ENCODE assay signal across 1 cellular context in genomic region chr19:46788101-46788967, GRCh38.
TF ChIP-seq lines count a peak whose summit lies in the region.

Gene SLC1A5, minus strand, starts transcription at chr19:46788594. Its CDS starts 629 bp downstream, at chr19:46787965.

TF ChIP-seq in K562, 482 proteins besides CTCF, POLR2A, EP300 and RAD21 (continued from another document and continues in another):
- TF ChIP-seq ZNF407 (IDR thresholded peaks at IDR 0.05; ENCODE audit: low read depth) (no peak), MCM2 (IDR thresholded peaks at IDR 0.05; ENCODE audit: low read depth) (no peak), SMC3 (conservative IDR thresholded peaks at IDR 0.05; ENCODE audit: insufficient read depth, low read depth, low read length) (0 out of 2 replicates have a peak, but pooled peaks have one; percentile 11), HMGXB4 (CRISPR knock-in tag; IDR thresholded peaks at IDR 0.05) (no peak), SP2 (IDR thresholded peaks at IDR 0.05; ENCODE audit: extremely low read depth, low read depth, low read length, poor library complexity, severe bottlenecking) (peak; percentile 23), ZNF586 (CRISPR knock-in tag; conservative IDR thresholded peaks at IDR 0.05) (no peak), ARID4B (CRISPR knock-in tag; IDR thresholded peaks at IDR 0.05) (peak; percentile 91; the same call in 1 of the 2 replicates), CEBPB (tag; IDR thresholded peaks at IDR 0.05) (no peak), RBM14 (IDR thresholded peaks at IDR 0.05; ENCODE audit: borderline replicate concordance, insufficient read depth, low read depth, low read length) (peak; percentile 93; the same call in 1 of the 2 replicates), ZNF644 (tag; IDR thresholded peaks at IDR 0.05; ENCODE audit: low read depth) (peak; percentile 25; the same call in 1 of the 2 replicates), SIRT6 (IDR thresholded peaks at IDR 0.05; ENCODE audit: low read depth, low read length) (no peak), E2F6 (IDR thresholded peaks at IDR 0.05; ENCODE audit: borderline replicate concordance in 1 of 2, extremely low read depth in 1 of 2, insufficient read depth in 1 of 2, insufficient read length in 1 of 2, low read depth in 1 of 2, low read length in 1 of 2, poor library complexity in 1 of 2, severe bottlenecking in 1 of 2) (peak; percentile 96 to 99), ZNF12 (CRISPR knock-in tag; IDR thresholded peaks at IDR 0.05) (no peak), NKRF (IDR thresholded peaks at IDR 0.05; ENCODE audit: borderline replicate concordance) (peak; percentile 95), UBTF (IDR thresholded peaks at IDR 0.05; ENCODE audit: borderline replicate concordance in 1 of 2, low read depth in 2 of 2, low read length in 2 of 2) (peak in 1 of 2 experiments; percentile 87; a peak in 2 of 4 replicates), EP400 (IDR thresholded peaks at IDR 0.05) (peak; percentile 98), RBFOX2 (IDR thresholded peaks at IDR 0.05; ENCODE audit: low read depth, low read length) (peak; percentile 96), TBP (optimal IDR thresholded peaks at IDR 0.05; ENCODE audit: low read depth, low read length) (peak; percentile 99), GATAD2B (IDR thresholded peaks at IDR 0.05; ENCODE audit: borderline replicate concordance) (no peak), ZKSCAN3 (CRISPR knock-in tag; IDR thresholded peaks at IDR 0.05) (no peak), E2F8 (IDR thresholded peaks at IDR 0.05; ENCODE audit: low read depth, partially characterized antibody) (peak; percentile 98), KDM4B (IDR thresholded peaks at IDR 0.05; ENCODE audit: borderline replicate concordance in 2 of 2, low read depth in 1 of 2) (no peak; a peak in 1 of 4 replicates), EZH2 (IDR thresholded peaks at IDR 0.05; ENCODE audit: borderline replicate concordance, low read depth, low read length) (no peak), HNRNPL (IDR thresholded peaks at IDR 0.05; ENCODE audit: low read depth, low read length) (no peak), ZNF23 (CRISPR knock-in tag; IDR thresholded peaks at IDR 0.05) (no peak), ERF (CRISPR knock-in tag; IDR thresholded peaks at IDR 0.05) (no peak; the same call in 1 of the 2 replicates), CBFA2T3 (IDR thresholded peaks at IDR 0.05) (no peak), HDAC1 (IDR thresholded peaks at IDR 0.05) (peak; percentile 5 to 92; a peak in 2 of 4 replicates), FIP1L1 (IDR thresholded peaks at IDR 0.05; ENCODE audit: low read depth, low read length, poor library complexity, severe bottlenecking) (peak; percentile 73), ZNF143 (CRISPR knock-in tag; IDR thresholded peaks at IDR 0.05) (peak; percentile 52; the same call in 1 of the 2 replicates), ZBTB12 (CRISPR knock-in tag; IDR thresholded peaks at IDR 0.05) (no peak)
